8 cellular contexts compared by ENCODE assay signal in the genomic region with DNA sequence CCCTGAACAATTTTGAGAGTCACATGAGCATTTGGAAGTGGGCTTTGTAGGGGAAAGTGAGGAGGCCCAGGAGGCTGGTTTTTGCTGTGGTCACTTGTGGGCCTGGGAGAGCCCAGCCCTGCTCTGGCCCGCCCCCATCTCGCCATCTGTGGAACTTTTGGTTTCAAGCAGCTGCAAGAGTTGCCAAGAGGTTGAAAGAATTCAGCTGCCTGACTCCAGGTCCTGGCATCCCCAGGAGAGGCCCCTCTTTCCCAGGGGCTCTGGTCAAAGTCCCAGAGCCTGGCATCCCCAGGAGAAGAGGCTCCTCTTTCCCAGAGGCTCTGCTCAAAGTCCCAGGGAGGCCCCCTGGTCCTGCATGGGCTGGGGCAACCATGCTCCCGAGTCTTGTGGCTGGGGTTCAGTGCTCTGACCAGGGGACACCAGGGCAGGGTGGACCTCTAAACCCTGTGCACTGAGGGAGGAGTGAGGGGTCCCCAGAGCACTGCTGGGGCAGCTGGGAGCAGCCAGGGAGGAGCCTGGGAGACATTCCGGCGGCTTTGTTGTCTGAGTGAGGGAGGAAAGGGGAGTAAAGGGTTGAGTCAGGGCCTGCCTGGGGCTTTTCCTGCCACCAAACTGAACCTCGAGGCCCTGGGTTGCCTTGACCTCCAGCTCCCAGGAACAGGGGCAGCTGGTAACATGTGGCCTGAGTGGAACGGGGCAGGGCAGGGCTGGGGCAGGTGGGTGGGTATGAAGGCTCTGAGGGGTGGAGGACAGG. TPM values are rescaled to one million over a fixed set of nuclear protein-coding genes. Genes with fewer than 3 reads are reported as not detected.
DNase-seq lines count a peak whose midpoint lies in the region; ATAC-seq and TF ChIP-seq lines count a peak whose summit lies in the region.

No MANE protein-coding gene starts in this region.

- peaks cover 3% of the 10 kb centered on the region for H3K27me3 ChIP-seq in AG04450 (ENCODE audit: control insufficient read depth, insufficient read depth, low read length)

- ATAC-seq in GM19395 (IDR thresholded peaks at IDR 0.05; ENCODE audit: unreplicated experiment) (peak; percentile 70), HG03342 (IDR thresholded peaks at IDR 0.05; ENCODE audit: unreplicated experiment) (peak; percentile 44)

- TF ChIP-seq CTCF in AG04450 (IDR thresholded peaks at IDR 0.05; ENCODE audit: low read depth, low read length) (no peak), fibroblast of pulmonary artery (IDR thresholded peaks at IDR 0.05; ENCODE audit: low read length, missing control alignments) (no peak)

- DNase-seq in AG04450 (ENCODE audit: low read depth, low spot score) (no peak), fibroblast of pulmonary artery (ENCODE audit: low read depth) (peak; percentile 64), NCI-H2227 treated with DMSO at 0.1 percent for 48 hours (lab: John Stamatoyannopoulos, UW) (no peak), HT-29 (ENCODE audit: low spot score) (no peak), kidney glomerular epithelial cell (lab: John Stamatoyannopoulos, UW) (no peak), activated gamma-delta T cell (lab: John Stamatoyannopoulos, UW) (no peak)

- peak overlapping the region; percentile 31 for H3K27ac ChIP-seq in AG04450 (ENCODE audit: low read depth, low read length)

- POLR2A ChIA-PET in AG04450 (lab: Yijun Ruan, JAX), result interaction anchor here (0.6 kb wide), 1 partner anchor 286 kb away, joined by 4 read pairs; no protein-coding TSS in a partner anchor

- no peaks in the 10 kb centered on the region; the same call in 1 of the 2 replicates for H3K9me3 ChIP-seq in AG04450 (ENCODE audit: control insufficient read depth, insufficient read depth, low read length)

- CTCF ChIA-PET in AG04450 (lab: Charles Lee), result interaction anchor here (0.5 to 0.7 kb wide), 2 partner anchors 245 to 476 kb away, joined by 3 read pairs; no protein-coding TSS in a partner anchor

- no peak overlapping the region for H3K4me3 ChIP-seq in AG04450 (ENCODE audit: low read depth, low read length)
- H3K4me3 ChIP-seq in fibroblast of pulmonary artery (replicated peaks; ENCODE audit: low read depth, low read length), result no peak overlapping the region

RNA-seq across cellular contexts. Expression of a gene that starts 27.8 kb away (rescaled TPM):
- polyA plus RNA-seq in AG04450 (2011; rRNA removed), result 16.5 and 23.0 TPM in 2 replicates
- 9.4 and 13.5 TPM in 2 replicates for polyA minus RNA-seq in AG04450 (2011; rRNA and poly(A)+ RNA removed)
- total RNA-seq in HT-29 (2014; rRNA removed; shearing (Covaris generic)), result 1.3 TPM in 2 replicates

RNA-seq across cellular contexts. Expression of a gene that starts 33.6 kb away (rescaled TPM):
- polyA plus RNA-seq in AG04450 (2011; rRNA removed), result 0.06 and 0.17 TPM in 2 replicates
- polyA minus RNA-seq in AG04450 (2011; rRNA and poly(A)+ RNA removed), result 0.37 and 0.91 TPM in 2 replicates
- not detected in 2 replicates for total RNA-seq in HT-29 (2014; rRNA removed; shearing (Covaris generic))
